Comparison of ENCODE assay signal across 13 cellular contexts in genomic region chr6:170137176-170137891, GRCh38.
DNase-seq lines count a peak whose midpoint lies in the region; ATAC-seq and TF ChIP-seq lines count a peak whose summit lies in the region.
"Had no signal": no experiment of that assay in that cellular context is flagged by ENCODE, and none has a peak within 500 bp of the region (broad histone marks: within the 10 kb centered on the region; RNA-seq: fewer than 3 reads in every experiment).

No MANE protein-coding gene starts in this region.

- peak; percentile 50 for DNase-seq in activated effector memory CD4-positive, alpha-beta T cell treated with anti-CD3 and anti-CD28 coated beads, Interleukin-2, amount 50 U/mL, for 16 hours
- DNase-seq in activated effector memory CD4-positive, alpha-beta T cell treated with Interleukin-2 at 50 U/mL for 16 hours: no peak
- DNase-seq in Right ventricle myocardium superior (peak; percentile 64), omental fat pad (ENCODE audit: low spot score) (no peak), ureter (ENCODE audit: low spot score) (peak; percentile 54), NCI-H446 treated with DMSO at 0.1 percent for 48 hours (lab: John Stamatoyannopoulos, UW) (no peak)
- DNase-seq in stimulated activated CD4-positive, alpha-beta T cell treated with anti-CD3 and anti-CD28 coated beads, Interleukin-12 subunit alpha, Interleukin-12 subunit beta, amount 100 ng/mL, for 4 hours: no peak
- DNase-seq: ACHN, MG63, nucleus accumbens, T1000 had no signal

- intact Hi-C loops in Right ventricle myocardium superior (cut with DNase I): loop anchor here (10.0 kb wide), 1 partner anchor 147 kb away; no protein-coding TSS in a partner anchor

- no peak for TF ChIP-seq CTCF in omental fat pad (IDR thresholded peaks at IDR 0.05)

- ATAC-seq in Right ventricle myocardium superior (ENCODE audit: poor library complexity) (peak; percentile 70), omental fat pad (ENCODE audit: low FRiP score) (peak; percentile 28), GM21381 (IDR thresholded peaks at IDR 0.05; ENCODE audit: unreplicated experiment) (no peak)
- ATAC-seq: Panc1 had no signal

Comparison
In these comparisons a context has a peak if more than half of its experiments do, and no peak if none do; other contexts are left out.
1. DNase-seq: peak in activated effector memory CD4-positive, alpha-beta T cell treated with anti-CD3 and anti-CD28 coated beads, Interleukin-2, amount 50 U/mL, for 16 hours (single experiment), Right ventricle myocardium superior (single experiment) and ureter (single experiment); none in activated effector memory CD4-positive, alpha-beta T cell treated with Interleukin-2 at 50 U/mL for 16 hours (single experiment), omental fat pad (single experiment), NCI-H446 treated with DMSO at 0.1 percent for 48 hours (single experiment) and stimulated activated CD4-positive, alpha-beta T cell treated with anti-CD3 and anti-CD28 coated beads, Interleukin-12 subunit alpha, Interleukin-12 subunit beta, amount 100 ng/mL, for 4 hours (single experiment).